Comparison of ENCODE assay signal across 8 cellular contexts in the genomic region with DNA sequence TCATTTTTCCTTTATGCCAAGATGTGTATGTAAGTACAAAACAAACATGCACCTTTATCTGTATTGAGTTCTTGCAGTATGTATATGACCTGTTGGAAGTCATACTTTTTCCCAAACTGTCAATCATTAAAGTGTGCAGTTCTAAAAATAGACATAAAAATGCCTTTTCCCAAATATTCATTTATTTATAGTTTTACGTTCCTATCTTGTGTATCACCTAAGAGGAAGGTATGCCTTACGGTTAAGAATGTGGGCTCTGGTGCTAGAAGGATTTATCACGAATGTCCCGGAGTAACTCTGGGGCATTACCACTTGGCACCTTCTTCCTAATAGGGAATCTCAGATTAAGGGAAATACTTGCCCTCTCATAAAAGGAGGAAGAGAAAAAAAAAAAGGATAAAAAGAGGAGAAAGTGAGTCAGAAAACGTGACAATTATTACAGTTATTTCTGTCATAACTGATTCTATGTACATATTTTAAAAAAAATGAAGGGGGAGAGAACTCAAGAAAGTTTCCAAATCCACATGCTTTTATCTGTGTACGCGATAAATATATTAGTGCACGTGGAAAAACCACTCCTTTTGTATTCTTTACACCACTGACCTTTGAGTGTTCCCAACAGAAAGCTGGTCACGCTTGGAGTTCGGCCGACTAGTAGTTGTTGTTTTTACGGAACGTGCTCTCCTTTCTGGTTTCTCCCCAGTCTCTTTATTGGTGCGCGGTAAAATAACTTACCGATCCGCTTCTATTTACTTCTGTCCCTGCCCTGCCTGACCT. TPM values are rescaled to one million over a fixed set of nuclear protein-coding genes. Genes with fewer than 3 reads are reported as not detected.
A peak's percentile ranks its signal among the peaks of the same experiment; 100 is the strongest.
DNase-seq lines count a peak whose midpoint lies in the region; ATAC-seq and TF ChIP-seq lines count a peak whose summit lies in the region.

No MANE protein-coding gene starts in this region.

- H3K36me3 Mint-ChIP-seq in T-helper 17 cell (ENCODE audit: low read depth), result peaks cover 2% of the 10 kb centered on the region

- WGBS in GM23248 (ENCODE audit: low coverage in 1 of 2, low lambda C conversion rate in 2 of 2, missing lambda C conversion rate in 2 of 2), 2 experiments, result 2 to 3% methylated on average over 17 of the region's 17 CpGs
- 1 to 2% (median 2%) methylated on average over 17 of the region's 17 CpGs for WGBS in adipose tissue, 3 donors

- H3K4me3 ChIP-seq in A673 (ENCODE audit: low read depth, low read length, poor library complexity, severe bottlenecking) (peak overlapping the region; percentile 92), GM23248 (peak overlapping the region; percentile 97), left lung (peak overlapping the region; percentile 63 to 81)

- CTCF ChIA-PET in A673 (lab: Charles Lee), result no interaction called here

- H3K79me2 ChIP-seq in GM23248 (ENCODE audit: insufficient read depth), result peaks cover 85% of the 10 kb centered on the region

- peaks cover 9% of the 10 kb centered on the region; the same call in 1 of the 2 replicates for H3F3A ChIP-seq in GM23248 (ENCODE audit: insufficient read depth)

- H3K9ac ChIP-seq in GM23248, result peak overlapping the region; percentile 99

- ATAC-seq in left lung (peak; percentile 3), HG03135 (IDR thresholded peaks at IDR 0.05; ENCODE audit: unreplicated experiment) (no peak), T-helper 17 cell (no peak)

- H3K9me2 ChIP-seq in GM23248 (ENCODE audit: insufficient read depth), result no peaks in the 10 kb centered on the region

- H3K4me1 Mint-ChIP-seq in T-helper 17 cell, result peaks cover 12% of the 10 kb centered on the region

- peaks cover 10% of the 10 kb centered on the region for H3K4me1 ChIP-seq in A673 (ENCODE audit: insufficient read depth, low read length, poor library complexity, severe bottlenecking)
- peaks cover 32% of the 10 kb centered on the region for H3K4me1 ChIP-seq in GM23248 (ENCODE audit: insufficient read depth)
- peaks cover 8 to 49% of the 10 kb centered on the region in 2 donors for H3K4me1 ChIP-seq in left lung

- intact Hi-C loops in A673 (cut with micrococcal nuclease; ENCODE audit: unreplicated experiment) (no loop called here), left lung (cut with DNase I) (no loop called here)

- H3K27ac ChIP-seq in A673 (ENCODE audit: low read depth, low read length, poor library complexity, severe bottlenecking), result peak overlapping the region; percentile 90
- H3K27ac ChIP-seq in GM23248, result peak overlapping the region; percentile 98
- peak overlapping the region; percentile 54 for H3K27ac ChIP-seq in adipose tissue (ENCODE audit: low read depth, low read length)
- H3K27ac ChIP-seq in left lung, result peak overlapping the region; percentile 89 to 94

- POLR2A ChIA-PET in A673 (lab: Charles Lee; ENCODE audit: low non-redundant PET), result no interaction called here

- peak overlapping the region; percentile 91 for H2AFZ ChIP-seq in GM23248

- BruUV-seq in A673 (replicated peaks; lab: Mats Ljungman, UMichigan), result TSS peak; percentile 69

- no peak overlapping the region for H3K4me3 Mint-ChIP-seq in T-helper 17 cell

- no peaks in the 10 kb centered on the region for H3K27me3 ChIP-seq in A673 (replicated peaks; ENCODE audit: insufficient read depth, low read depth, low read length, poor library complexity)
- no peaks in the 10 kb centered on the region for H3K27me3 ChIP-seq in GM23248 (replicated peaks; ENCODE audit: insufficient read depth)
- no peaks in the 10 kb centered on the region for H3K27me3 ChIP-seq in left lung

- peak overlapping the region; percentile 100 for H3K4me2 ChIP-seq in GM23248 (ENCODE audit: unreplicated experiment)

- TF ChIP-seq CTCF in A673 (conservative IDR thresholded peaks at IDR 0.05; ENCODE audit: low read depth, low read length), result no peak
- TF ChIP-seq CTCF in left lung (IDR thresholded peaks at IDR 0.05), result no peak

- H4K20me1 ChIP-seq in GM23248 (ENCODE audit: insufficient read depth), result no peaks in the 10 kb centered on the region

- H3K27ac Mint-ChIP-seq in T-helper 17 cell, result no peak overlapping the region

- H3K9me3 ChIP-seq in A673 (ENCODE audit: low read depth, low read length, poor library complexity, severe bottlenecking) (no peaks in the 10 kb centered on the region), GM23248 (ENCODE audit: low read depth) (no peaks in the 10 kb centered on the region), left lung (no peaks in the 10 kb centered on the region), T-helper 17 cell (ENCODE audit: control insufficient read depth, low read length, poor library complexity, severe bottlenecking) (no peaks in the 10 kb centered on the region)

- H3K27me3 Mint-ChIP-seq in T-helper 17 cell, result no peaks in the 10 kb centered on the region

- H3K36me3 ChIP-seq in A673 (ENCODE audit: insufficient read depth, low read length, poor library complexity, severe bottlenecking) (peaks cover 12% of the 10 kb centered on the region), GM23248 (ENCODE audit: low read depth) (peaks cover 15% of the 10 kb centered on the region), left lung (peaks cover 0 to 7% of the 10 kb centered on the region in 2 donors)

- in situ Hi-C loops in GM23248 (cut with MboI), result no loop called here

- DNase-seq in A673 (ENCODE audit: low spot score) (peak; percentile 3), GM23248 (peak; percentile 56), left lung (no peak), T-helper 17 cell (no peak), AG20443 (ENCODE audit: low spot score) (no peak)
- no peak for DNase-seq in stimulated activated CD4-positive, alpha-beta T cell treated with anti-CD3 and anti-CD28 coated beads, Interleukin-2, amount 100 ng/mL, for 24 hours

RNA-seq across cellular contexts. Expression of gene MCEE, which starts 0.7 kb away (rescaled TPM):
- 11.2 and 11.8 TPM in 2 replicates for total RNA-seq in A673 (2021)
- total RNA-seq in GM23248 (2014; rRNA removed; shearing (Covaris generic)), result 16.5 and 21.1 TPM in 2 replicates
- polyA plus RNA-seq in GM23248 (2016; fragmentation: Nextera tagmentation; extraction: Ambion mirVana), result 30.6 and 33.3 TPM in 2 replicates
- 10 to 100 TPM; 19.4 to 23.3 (median 22.5) TPM for polyA plus RNA-seq in adipose tissue
- 10 to 100 TPM; 15.6 to 18.5 TPM for total RNA-seq in left lung
- total RNA-seq in T-helper 17 cell, result 10 to 100 TPM in 1 of 2 donors, 1 to 10 TPM in 1; 9.6 to 11.3 TPM

RNA-seq across cellular contexts. Expression of gene MPHOSPH10, which starts 1.1 kb away (rescaled TPM):
- total RNA-seq in A673 (2021) (56.4 and 66.3 TPM in 2 replicates), left lung (10 to 100 TPM; 22.1 to 28.8 TPM), T-helper 17 cell (10 to 100 TPM; 28.3 to 42.3 TPM)
- total RNA-seq in GM23248 (2014; rRNA removed; shearing (Covaris generic)), result 18.8 and 18.9 TPM in 2 replicates
- polyA plus RNA-seq in GM23248 (2016; fragmentation: Nextera tagmentation; extraction: Ambion mirVana) (26.4 and 26.6 TPM in 2 replicates), adipose tissue (10 to 100 TPM; 10.4 to 22.4 (median 19.9) TPM)

Comparison
In these comparisons a context has a peak if more than half of its experiments do, and no peak if none do; other contexts are left out.
1. DNase-seq: peak in A673 (single experiment) and GM23248 (single experiment); none in left lung (0 of 2), T-helper 17 cell (0 of 3), AG20443 (single experiment) and stimulated activated CD4-positive, alpha-beta T cell treated with anti-CD3 and anti-CD28 coated beads, Interleukin-2, amount 100 ng/mL, for 24 hours (0 of 2).
2. Peak in every context shown above with its lines, with median percentiles within 50 percentile points of each other: H3K27ac ChIP-seq and H3K4me3 ChIP-seq.